ENCODE assay signal across 8 cellular contexts in the genomic region with DNA sequence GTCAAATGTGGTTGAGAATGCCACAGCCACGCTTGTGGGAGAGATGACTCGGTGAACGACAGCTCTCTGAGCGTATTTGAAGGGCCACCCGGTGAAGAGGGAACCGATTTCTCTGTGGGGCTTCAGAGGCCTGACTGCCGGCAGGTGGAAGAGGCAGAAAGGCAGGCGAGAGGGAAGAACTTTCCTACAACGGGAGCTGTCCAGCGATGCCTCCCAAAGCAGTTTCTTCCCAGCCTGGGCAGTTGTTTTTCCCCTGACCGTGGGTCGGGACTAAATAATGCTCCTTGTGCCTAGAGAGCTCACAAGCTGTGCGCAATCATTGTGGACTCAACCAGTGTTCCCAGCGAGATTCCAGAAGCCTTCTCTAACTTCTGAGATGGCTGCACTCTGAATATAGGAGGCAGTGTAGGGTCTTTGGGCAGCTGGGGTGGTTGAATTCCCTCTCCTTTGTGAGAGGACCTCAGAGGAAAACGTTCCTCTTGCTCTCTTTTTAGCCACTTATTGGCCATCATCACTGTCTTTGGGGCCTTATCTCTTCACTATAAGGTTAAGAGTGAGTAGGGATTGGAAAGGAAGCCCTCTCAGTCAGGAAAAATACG. TPM values are rescaled to one million over a fixed set of nuclear protein-coding genes. Genes with fewer than 3 reads are reported as not detected.
DNase-seq lines count a peak whose midpoint lies in the region; ATAC-seq and TF ChIP-seq lines count a peak whose summit lies in the region.

No MANE protein-coding gene starts in this region.

- peaks cover 21% of the 10 kb centered on the region for H4K20me1 ChIP-seq in OCI-LY3 (ENCODE audit: insufficient read depth, low read length)

- no peaks in the 10 kb centered on the region for H3K9me3 ChIP-seq in OCI-LY3 (ENCODE audit: insufficient read depth, low read length)
- no peaks in the 10 kb centered on the region for H3K9me3 ChIP-seq in left lung

- H3K4me1 ChIP-seq in OCI-LY3 (ENCODE audit: low read length) (peaks cover 58% of the 10 kb centered on the region), left lung (peaks cover 14 to 16% of the 10 kb centered on the region in 2 donors)

- peak overlapping the region; percentile 78 for H3K4me2 ChIP-seq in OCI-LY3 (ENCODE audit: low read length)

- peak overlapping the region; percentile 94 for H3K9ac ChIP-seq in OCI-LY3 (ENCODE audit: low read length)

- peak; percentile 23; the same call in 1 of the 2 replicates for TF ChIP-seq CTCF in OCI-LY3 (IDR thresholded peaks at IDR 0.05; ENCODE audit: low read depth, low read length)
- TF ChIP-seq CTCF in left lung (IDR thresholded peaks at IDR 0.05) = no peak

- H3K27me3 ChIP-seq in OCI-LY3 (ENCODE audit: low read depth, low read length) = no peaks in the 10 kb centered on the region
- peaks cover 0 to 12% of the 10 kb centered on the region in 2 donors for H3K27me3 ChIP-seq in left lung

- ATAC-seq in left lung = peak; percentile 54

- peak overlapping the region; percentile 88 for H3K27ac ChIP-seq in OCI-LY3 (ENCODE audit: low read length)
- peak overlapping the region; percentile 75 to 85 for H3K27ac ChIP-seq in left lung
- H3K27ac ChIP-seq in substantia nigra (ENCODE audit: low read depth, low read length, poor library complexity, severe bottlenecking) = peak overlapping the region; percentile 91

- peak overlapping the region; percentile 81 for H3K4me3 ChIP-seq in OCI-LY3 (ENCODE audit: low read length)
- H3K4me3 ChIP-seq in left lung = peak overlapping the region; percentile 84 to 96

- no peak overlapping the region for H2AFZ ChIP-seq in OCI-LY3 (ENCODE audit: low read depth, low read length)

- H3K79me2 ChIP-seq in OCI-LY3 (ENCODE audit: low read length) = peaks cover 58% of the 10 kb centered on the region

- DNase-seq in DMS79 treated with DMSO at 0.1 percent for 48 hours (lab: John Stamatoyannopoulos, UW) = peak; percentile 55
- peak; percentile 15 for DNase-seq in HCEC 1CT
- DNase-seq in dedifferentiated amniotic fluid mesenchymal stem cell (ENCODE audit: extremely low spot score) = peak; percentile 17
- DNase-seq in left lung = no peak
- DNase-seq in substantia nigra (lab: John Stamatoyannopoulos, UW) = peak in 23 of 49 donors; percentile 12 to 71 (median 38)
- DNase-seq in D341Med (ENCODE audit: low spot score) = no peak
- no peak for DNase-seq in retina

- peaks cover 11% of the 10 kb centered on the region for H3K36me3 ChIP-seq in OCI-LY3 (replicated peaks; ENCODE audit: low read depth, low read length)
- H3K36me3 ChIP-seq in left lung = no peaks in the 10 kb centered on the region

- intact Hi-C loops in left lung (cut with DNase I) = no loop called here

RNA-seq across cellular contexts. Expression of a gene that starts 0.7 kb away (rescaled TPM):
- 10 to 100 TPM; 64.4 to 95.9 TPM for total RNA-seq in left lung

Comparison
In these comparisons a context has a peak if more than half of its experiments do, and no peak if none do; other contexts are left out.
1. DNase-seq: peak in DMS79 treated with DMSO at 0.1 percent for 48 hours (single experiment), HCEC 1CT (single experiment) and dedifferentiated amniotic fluid mesenchymal stem cell (single experiment); none in left lung (0 of 2), D341Med (single experiment) and retina (single experiment).
2. Peak in every context shown above with its lines, with median percentiles within 50 percentile points of each other: H3K27ac ChIP-seq.